ENCODE assay signal across 8 cellular contexts in genomic region chr14:89425931-89426330, GRCh38. TPM values are rescaled to one million over a fixed set of nuclear protein-coding genes. Genes with fewer than 3 reads are reported as not detected.
A peak's percentile ranks its signal among the peaks of the same experiment; 100 is the strongest.
DNase-seq lines count a peak whose midpoint lies in the region; ATAC-seq and TF ChIP-seq lines count a peak whose summit lies in the region.

No MANE protein-coding gene starts in this region.

- no peak overlapping the region for H3K27ac Mint-ChIP-seq in progenitor cell of endocrine pancreas

- DNase-seq in stimulated activated CD4-positive, alpha-beta T cell treated with anti-CD3 and anti-CD28 coated beads, Interleukin-15, amount 100 ng/mL, for 24 hours = peak; percentile 40
- DNase-seq in stimulated activated CD4-positive, alpha-beta T cell treated with anti-CD3 and anti-CD28 coated beads, Interleukin-2, amount 100 ng/mL, for 48 hours = no peak
- DNase-seq in HT1080 (ENCODE audit: low read depth) (peak; percentile 99), dermis blood vessel endothelial cell (peak; percentile 85), progenitor cell of endocrine pancreas (ENCODE audit: low spot score, unreplicated experiment) (no peak), NCI-H2227 (lab: John Stamatoyannopoulos, UW; ENCODE audit: unreplicated experiment) (no peak)
- DNase-seq in stimulated activated naive CD8-positive, alpha-beta T cell treated with anti-CD3 and anti-CD28 coated beads, Interleukin-15, Interleukin-2, amounts not matched to agents 100 U/mL and 50 U/mL, for 24 hours = peak; percentile 41
- DNase-seq in stimulated activated CD4-positive, alpha-beta T cell treated with anti-CD3 and anti-CD28 coated beads, Interleukin-4, amount 100 ng/mL, for 4 hours = no peak

- peaks cover 2% of the 10 kb centered on the region for H3K36me3 Mint-ChIP-seq in progenitor cell of endocrine pancreas (ENCODE audit: insufficient read depth)

- TF ChIP-seq CTCF in progenitor cell of endocrine pancreas (IDR thresholded peaks at IDR 0.05; ENCODE audit: unreplicated experiment) = no peak

- peaks cover 35% of the 10 kb centered on the region for H3K27me3 Mint-ChIP-seq in progenitor cell of endocrine pancreas

- no peaks in the 10 kb centered on the region for H3K9me3 Mint-ChIP-seq in progenitor cell of endocrine pancreas (ENCODE audit: low read depth)

- peaks cover 20% of the 10 kb centered on the region for H3K4me1 Mint-ChIP-seq in progenitor cell of endocrine pancreas (ENCODE audit: low read depth)

- H3K4me3 Mint-ChIP-seq in progenitor cell of endocrine pancreas (ENCODE audit: low read depth) = no peak overlapping the region

- peak; percentile 38 for ATAC-seq in stimulated activated naive CD8-positive, alpha-beta T cell treated with anti-CD3 and anti-CD28 coated beads, Interleukin-15, Interleukin-2, amounts not matched to agents 100 U/mL and 50 U/mL, for 24 hours

RNA-seq across cellular contexts. Expression of gene FOXN3, which starts 8.9 kb away (rescaled TPM):
- 13.9 and 15.6 TPM in 2 replicates for total RNA-seq in HT1080 (2014; rRNA removed; shearing (Covaris generic))
- 5.5 and 7.7 TPM in 2 replicates for polyA plus RNA-seq in HT1080 (2015; cell fraction: cytosol; rRNA removed)
- polyA plus RNA-seq in HT1080 (2015; cell fraction: nucleus; rRNA removed) = 3.0 and 3.9 TPM in 2 replicates
- total RNA-seq in dermis blood vessel endothelial cell (25.9 and 39.5 TPM in 2 replicates), progenitor cell of endocrine pancreas (25.8 and 34.9 TPM in 2 replicates)

Comparison
In these comparisons a context has a peak if more than half of its experiments do, and no peak if none do; other contexts are left out.
1. DNase-seq: peak in stimulated activated CD4-positive, alpha-beta T cell treated with anti-CD3 and anti-CD28 coated beads, Interleukin-15, amount 100 ng/mL, for 24 hours (single experiment), HT1080 (single experiment), dermis blood vessel endothelial cell (single experiment) and stimulated activated naive CD8-positive, alpha-beta T cell treated with anti-CD3 and anti-CD28 coated beads, Interleukin-15, Interleukin-2, amounts not matched to agents 100 U/mL and 50 U/mL, for 24 hours (single experiment); none in stimulated activated CD4-positive, alpha-beta T cell treated with anti-CD3 and anti-CD28 coated beads, Interleukin-2, amount 100 ng/mL, for 48 hours (0 of 2), progenitor cell of endocrine pancreas (single experiment), stimulated activated CD4-positive, alpha-beta T cell treated with anti-CD3 and anti-CD28 coated beads, Interleukin-4, amount 100 ng/mL, for 4 hours (0 of 2) and NCI-H2227 (single experiment).